ENCODE assay signal across 17 cellular contexts in the genomic region with DNA sequence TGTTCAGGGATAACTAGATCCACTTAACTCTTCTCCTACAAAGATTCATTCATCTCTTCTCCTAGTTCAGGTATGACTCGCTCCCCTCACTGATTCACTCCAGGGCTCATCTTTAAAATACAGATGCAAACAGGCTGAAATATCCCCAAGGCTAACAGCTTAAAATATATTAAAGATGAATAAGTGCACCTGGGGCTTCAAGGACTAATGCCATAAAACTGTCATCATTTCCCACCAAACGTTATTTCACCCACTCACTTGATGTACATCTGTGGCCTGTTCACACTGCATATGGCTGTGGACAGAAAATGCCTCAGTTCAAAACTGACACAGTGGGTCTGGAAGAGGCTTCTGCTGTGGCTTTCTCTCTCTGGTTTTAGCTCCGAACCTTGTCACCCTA.
DNase-seq lines count a peak whose midpoint lies in the region; ATAC-seq, FAIRE-seq and TF ChIP-seq lines count a peak whose summit lies in the region.
"Had no signal": no experiment of that assay in that cellular context is flagged by ENCODE, and none has a peak within 500 bp of the region (broad histone marks: within the 10 kb centered on the region; RNA-seq: fewer than 3 reads in every experiment).

No MANE protein-coding gene starts in this region.

- 71 to 89% methylated on average over 1 to 3 of the region's 3 CpGs for WGBS in transverse colon (ENCODE audit: low coverage in 1 of 2), 2 donors

- FAIRE-seq in HTR-8/SVneo (lab: Jason Lieb, UNC) (no peak), bronchial epithelial cell (lab: Jason Lieb, UNC) (no peak)

- no peaks in the 10 kb centered on the region for H3K9me3 ChIP-seq in transverse colon
- H3K9me3 ChIP-seq: breast epithelium had no signal

- no peak overlapping the region for H3K4me3 ChIP-seq in bronchial epithelial cell (ENCODE audit: low read depth, low read length)
- H3K4me3 ChIP-seq in transverse colon = no peak overlapping the region
- H3K4me3 ChIP-seq: breast epithelium had no signal

- peak; percentile 13 for DNase-seq in AG08395 (ENCODE audit: low spot score)
- DNase-seq in HFFc6 = peak; percentile 11
- DNase-seq in HTR-8/SVneo (ENCODE audit: insufficient read length, low spot score) = peak; percentile 28
- DNase-seq in bronchial epithelial cell (ENCODE audit: low read depth) = peak; percentile 72
- DNase-seq in cerebellum (ENCODE audit: low spot score) = no peak
- no peak for DNase-seq in erythroblast (lab: John Stamatoyannopoulos, UW)
- DNase-seq in transverse colon = no peak
- DNase-seq: activated CD4-positive, CD25-positive, alpha-beta regulatory T cell treated with anti-CD3 and anti-CD28 coated beads, Interleukin-2, amount 50 U/mL, for 72 hours; activated naive CD4-positive, alpha-beta T cell treated with anti-CD3 and anti-CD28 coated beads for 36 hours; hypothalamus; left colon; NCI-H1092; stimulated activated naive CD4-positive, alpha-beta T cell treated with Interleukin-2 at 50 U/mL for 16 hours; T-helper 2 cell had no signal

- peak overlapping the region; percentile 58 for H3K27ac Mint-ChIP-seq in HFFc6
- H3K27ac Mint-ChIP-seq: activated naive CD4-positive, alpha-beta T cell treated with anti-CD3 and anti-CD28 coated beads for 36 hours had no signal

- H3K27me3 ChIP-seq in bronchial epithelial cell (ENCODE audit: control insufficient read depth, insufficient read depth, low read length) (no peaks in the 10 kb centered on the region), transverse colon (no peaks in the 10 kb centered on the region)
- H3K27me3 ChIP-seq: breast epithelium had no signal

- no peak overlapping the region for H3K27ac ChIP-seq in transverse colon
- H3K27ac ChIP-seq: breast epithelium had no signal

- no peak for ATAC-seq in HG02571 (IDR thresholded peaks at IDR 0.05; ENCODE audit: unreplicated experiment)
- ATAC-seq: left colon, Right ventricle myocardium inferior had no signal

- no peaks in the 10 kb centered on the region; the same call in 1 of the 2 replicates for H3K9me3 Mint-ChIP-seq in HFFc6

- TF ChIP-seq EP300 in transverse colon (IDR thresholded peaks at IDR 0.05; ENCODE audit: low read depth) = no peak

- peaks cover under 1% of the 10 kb centered on the region; the same call in 1 of the 2 replicates for H3K27me3 Mint-ChIP-seq in HFFc6 (ENCODE audit: insufficient read depth)

- in situ Hi-C loops in transverse colon (cut with MboI; ENCODE audit: low pct_ligation_motif_present in 1 of 4, low pct_unique_long_range_greater_than_20kb in 1 of 4, low sequenced_read_pairs in 3 of 4) = no loop called here

- no peak for TF ChIP-seq CTCF in HFFc6 (IDR thresholded peaks at IDR 0.05)
- no peak for TF ChIP-seq CTCF in bronchial epithelial cell (IDR thresholded peaks at IDR 0.05; ENCODE audit: insufficient read depth, low read length, severe bottlenecking)
- no peak for TF ChIP-seq CTCF in transverse colon (IDR thresholded peaks at IDR 0.05)

- H3K36me3 Mint-ChIP-seq in HFFc6 (ENCODE audit: low read depth) = no peaks in the 10 kb centered on the region

- peaks cover 34% of the 10 kb centered on the region for H3K4me1 Mint-ChIP-seq in HFFc6 (ENCODE audit: low read depth)

- no peak overlapping the region for H3K4me3 Mint-ChIP-seq in HFFc6
- H3K4me3 Mint-ChIP-seq: activated naive CD4-positive, alpha-beta T cell treated with anti-CD3 and anti-CD28 coated beads for 36 hours had no signal

- intact Hi-C loops in transverse colon (cut with DNase I; ENCODE audit: low total_unique reads) = no loop called here

- peaks cover 0 to 4% (median 0%) of the 10 kb centered on the region in 4 donors for H3K4me1 ChIP-seq in transverse colon
- H3K4me1 ChIP-seq: breast epithelium had no signal

- no peak for TF ChIP-seq POLR2A in erythroblast (IDR thresholded peaks at IDR 0.05; ENCODE audit: low read length)
- TF ChIP-seq POLR2A in transverse colon (IDR thresholded peaks at IDR 0.05) = no peak

- H3K36me3 ChIP-seq in bronchial epithelial cell (ENCODE audit: control insufficient read depth, insufficient read depth, low read length) (no peaks in the 10 kb centered on the region), transverse colon (no peaks in the 10 kb centered on the region)
- H3K36me3 ChIP-seq: breast epithelium had no signal

Comparison
In these comparisons a context has a peak if more than half of its experiments do, and no peak if none do; other contexts are left out.
1. DNase-seq: peak in AG08395 (single experiment), HFFc6 (single experiment), HTR-8/SVneo (single experiment) and bronchial epithelial cell (single experiment); none in cerebellum (single experiment), erythroblast (0 of 2) and transverse colon (single experiment).